18 cellular contexts compared by ENCODE assay signal in genomic region chr15:58752716-58753115, GRCh38.
"Had no signal": no experiment of that assay in that cellular context is flagged by ENCODE, and none has a peak within 500 bp of the region (broad histone marks: within the 10 kb centered on the region; RNA-seq: fewer than 3 reads in every experiment).

No MANE protein-coding gene starts in this region.

- H3K9me3 ChIP-seq: MG63, SK-N-SH had no signal

- H3K4me3 ChIP-seq: MG63 had no signal

- DNase-seq: Karpas-422, KG1, MG63, NCI-H1092 treated with DMSO at 0.1 percent for 48 hours, NCI-H1436, NCI-H187, NCI-H2029, NCI-H2081 treated with DMSO at 0.1 percent for 48 hours, NCI-H2171, NCI-H226, NCI-H446, NCI-H510A, NCI-H524 treated with DMSO at 0.1 percent for 48 hours, NCI-H69, NCI-H774, RPMI8226, SHP77, SK-N-SH had no signal
